Comparison of ENCODE assay signal across 16 cellular contexts in the genomic region with DNA sequence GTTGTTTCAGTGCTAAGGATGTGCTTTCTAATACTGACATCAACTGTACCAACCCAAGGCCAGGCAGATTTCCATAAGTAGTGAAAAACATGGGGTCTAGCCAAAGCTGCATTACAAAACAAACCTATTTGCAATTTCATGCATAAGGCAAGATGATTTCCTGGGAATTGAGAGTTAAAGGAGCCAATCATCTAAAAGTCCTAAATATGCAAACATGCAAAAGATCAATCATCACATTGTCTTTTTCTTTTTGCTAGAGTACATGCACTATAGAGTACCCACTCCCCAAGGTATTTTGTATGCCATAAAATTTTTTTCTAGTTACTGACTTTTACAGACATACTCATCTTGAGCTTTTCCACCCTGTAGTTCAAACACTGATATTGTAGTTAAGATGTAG. TPM values are rescaled to one million over a fixed set of nuclear protein-coding genes. Genes with fewer than 3 reads are reported as not detected.
DNase-seq lines count a peak whose midpoint lies in the region; ATAC-seq and TF ChIP-seq lines count a peak whose summit lies in the region.
"Had no signal": no experiment of that assay in that cellular context is flagged by ENCODE, and none has a peak within 500 bp of the region (broad histone marks: within the 10 kb centered on the region; RNA-seq: fewer than 3 reads in every experiment).

No MANE protein-coding gene starts in this region.

- H2BK120ac ChIP-seq in IMR-90 (ENCODE audit: low read depth, low read length) = no peak overlapping the region

- H3K14ac ChIP-seq in IMR-90 (replicated peaks; ENCODE audit: low read depth, low read length) = no peak overlapping the region

- H3K4ac ChIP-seq in IMR-90 (ENCODE audit: low read depth, low read length) = no peak overlapping the region

- ATAC-seq in GM23338 (no peak), IMR-90 (ENCODE audit: low read depth) (no peak), GM21367 (IDR thresholded peaks at IDR 0.05; ENCODE audit: unreplicated experiment) (no peak), gastrocnemius medialis (no peak)
- ATAC-seq: A549 had no signal

- no peaks in the 10 kb centered on the region for H3F3A ChIP-seq in GM23338 (replicated peaks; ENCODE audit: low read depth)

- dilution Hi-C loops in IMR-90 (cut with HindIII; ENCODE audit: low sequenced_read_pairs, unreplicated experiment) = no loop called here

- no peak overlapping the region for H3K23ac ChIP-seq in IMR-90 (ENCODE audit: low read depth, low read length)

- H3K56ac ChIP-seq in IMR-90 (ENCODE audit: extremely low read depth, insufficient read depth, low read length) = no peak overlapping the region

- H4K20me1 ChIP-seq in GM23338 (replicated peaks; ENCODE audit: insufficient read depth) (peaks cover 3% of the 10 kb centered on the region; the same call in 1 of the 2 replicates), IMR-90 (ENCODE audit: insufficient read depth, low read length) (peaks cover 20% of the 10 kb centered on the region; the same call in 1 of the 2 replicates)
- H4K20me1 ChIP-seq: BLaER1 had no signal

- H4K8ac ChIP-seq in IMR-90 (ENCODE audit: low read depth in 2 of 2, low read length in 2 of 2) = no peak overlapping the region

- no peak overlapping the region for H3K9ac ChIP-seq in IMR-90 (ENCODE audit: low read depth, low read length)
- H3K9ac ChIP-seq: BLaER1 had no signal

- POLR2A ChIA-PET in IMR-90 (lab: Charles Lee; ENCODE audit: unreplicated experiment) = no interaction called here

- H2AFZ ChIP-seq in GM23338 = no peak overlapping the region
- H2AFZ ChIP-seq in IMR-90 (replicated peaks; ENCODE audit: low read length, poor library complexity) = no peak overlapping the region

- no peak overlapping the region for H3K27ac ChIP-seq in GM23338 (ENCODE audit: low read depth)
- no peak overlapping the region for H3K27ac ChIP-seq in IMR-90 (ENCODE audit: insufficient read depth, low read length)
- H3K27ac ChIP-seq in gastrocnemius medialis = no peak overlapping the region
- H3K27ac ChIP-seq: A549, BLaER1 had no signal

- peaks cover 34% of the 10 kb centered on the region for H3K4me1 Mint-ChIP-seq in GM23338
- H3K4me1 Mint-ChIP-seq in activated T-helper 1 cell treated with anti-CD3 and anti-CD28 coated beads, Interleukin-12 subunit alpha, Interleukin-12 subunit beta, Interleukin-2, Interleukin-4 antibody, amounts not matched to agents 30 ng/mL and 10 ng/mL and 1 ng/mL, durations not matched to agents 14 hours and 24 hours and 36 hours (ENCODE audit: low read depth) = peaks cover 36% of the 10 kb centered on the region

- peaks cover 3% of the 10 kb centered on the region; the same call in 1 of the 2 replicates for H3K9me1 ChIP-seq in IMR-90 (ENCODE audit: insufficient read depth, low read length)

- peaks cover 56% of the 10 kb centered on the region; the same call in 2 of the 3 replicates for H3K36me3 Mint-ChIP-seq in GM23338 (ENCODE audit: low read depth)
- H3K36me3 Mint-ChIP-seq in activated T-helper 1 cell treated with anti-CD3 and anti-CD28 coated beads, Interleukin-12 subunit alpha, Interleukin-12 subunit beta, Interleukin-2, Interleukin-4 antibody, amounts not matched to agents 30 ng/mL and 10 ng/mL and 1 ng/mL, durations not matched to agents 14 hours and 24 hours and 36 hours (ENCODE audit: low read depth) = peaks cover 45% of the 10 kb centered on the region

- no peak overlapping the region for H2AK5ac ChIP-seq in IMR-90 (ENCODE audit: low read depth, low read length)

- H4K91ac ChIP-seq in IMR-90 (ENCODE audit: insufficient read depth, low read depth, low read length) = no peak overlapping the region

- H3K4me1 ChIP-seq in GM23338 (ENCODE audit: insufficient read depth) (peaks cover 28% of the 10 kb centered on the region), IMR-90 (ENCODE audit: control insufficient read depth, insufficient read depth, low read length) (peaks cover 2% of the 10 kb centered on the region; the same call in 1 of the 2 replicates), gastrocnemius medialis (peaks cover 0 to 5% of the 10 kb centered on the region in 2 donors)
- H3K4me1 ChIP-seq: BLaER1, Caco-2 had no signal

- H3K9me3 ChIP-seq in IMR-90 (ENCODE audit: control insufficient read depth, insufficient read depth, low read length) = no peaks in the 10 kb centered on the region
- H3K9me3 ChIP-seq in gastrocnemius medialis = no peaks in the 10 kb centered on the region
- H3K9me3 ChIP-seq: A549, BLaER1, Caco-2 had no signal

- no peak for TF ChIP-seq CTCF in GM23338 (conservative IDR thresholded peaks at IDR 0.05; ENCODE audit: low read depth in 2 of 2)
- no peak for TF ChIP-seq CTCF in IMR-90 (conservative IDR thresholded peaks at IDR 0.05; ENCODE audit: low read depth, low read length)
- no peak for TF ChIP-seq CTCF in gastrocnemius medialis (IDR thresholded peaks at IDR 0.05 in 4 of 5, conservative IDR thresholded peaks at IDR 0.05 in 1 of 5)

- peaks cover 2% of the 10 kb centered on the region for H3K27me3 Mint-ChIP-seq in GM23338 (ENCODE audit: insufficient read depth, low read depth, poor library complexity)
- no peaks in the 10 kb centered on the region for H3K27me3 Mint-ChIP-seq in activated T-helper 1 cell treated with anti-CD3 and anti-CD28 coated beads, Interleukin-12 subunit alpha, Interleukin-12 subunit beta, Interleukin-2, Interleukin-4 antibody, amounts not matched to agents 30 ng/mL and 10 ng/mL and 1 ng/mL, durations not matched to agents 14 hours and 24 hours and 36 hours (ENCODE audit: insufficient read depth)
- H3K27me3 Mint-ChIP-seq: CD8-positive, alpha-beta memory T cell had no signal

- BruUV-seq in IMR-90 (replicated peaks; lab: Mats Ljungman, UMichigan) = TSS peak; percentile 11

- H3K9me2 ChIP-seq in GM23338 (ENCODE audit: insufficient read depth) = no peaks in the 10 kb centered on the region

- peak overlapping the region; percentile 18 for H3K4me3 ChIP-seq in GM23338
- no peak overlapping the region for H3K4me3 ChIP-seq in IMR-90 (ENCODE audit: insufficient read depth, low read depth, low read length)
- no peak overlapping the region for H3K4me3 ChIP-seq in gastrocnemius medialis
- H3K4me3 ChIP-seq: A549, BLaER1 had no signal

- H3K27ac Mint-ChIP-seq in GM23338 = peak overlapping the region; percentile 65
- peak overlapping the region; percentile 29 for H3K27ac Mint-ChIP-seq in activated T-helper 1 cell treated with anti-CD3 and anti-CD28 coated beads, Interleukin-12 subunit alpha, Interleukin-12 subunit beta, Interleukin-2, Interleukin-4 antibody, amounts not matched to agents 30 ng/mL and 10 ng/mL and 1 ng/mL, durations not matched to agents 14 hours and 24 hours and 36 hours
- H3K27ac Mint-ChIP-seq: CD8-positive, alpha-beta memory T cell; HFFc6 had no signal

- H2AK9ac ChIP-seq in IMR-90 (replicated peaks; ENCODE audit: low read depth, low read length, poor library complexity) = no peak overlapping the region

- peaks cover 27 to 37% of the 10 kb centered on the region in 2 experiments for H3K79me1 ChIP-seq in IMR-90 (ENCODE audit: low read depth in 1 of 2, low read length in 2 of 2)

- peak overlapping the region; percentile 36 for H3K4me2 ChIP-seq in GM23338
- H3K4me2 ChIP-seq in IMR-90 (ENCODE audit: low read depth, low read length) = no peak overlapping the region
- H3K4me2 ChIP-seq: A549, BLaER1 had no signal

- peaks cover 58% of the 10 kb centered on the region for H3K79me2 ChIP-seq in GM23338 (replicated peaks; ENCODE audit: insufficient read depth)

- no peak overlapping the region for H2BK20ac ChIP-seq in IMR-90 (ENCODE audit: low read depth, low read length)

- no peak for TF ChIP-seq RAD21 in IMR-90 (IDR thresholded peaks at IDR 0.05; ENCODE audit: low read length)

- H3K18ac ChIP-seq in IMR-90 (ENCODE audit: low read depth, low read length) = no peak overlapping the region; the same call in 1 of the 2 replicates

- peaks cover 14% of the 10 kb centered on the region for H3K36me3 ChIP-seq in GM23338 (ENCODE audit: insufficient read depth)
- H3K36me3 ChIP-seq in IMR-90 (ENCODE audit: control insufficient read depth, insufficient read depth, low read length) = peaks cover 12% of the 10 kb centered on the region
- H3K36me3 ChIP-seq in gastrocnemius medialis = peaks cover 0 to 39% of the 10 kb centered on the region in 2 donors

- H2BK15ac ChIP-seq in IMR-90 (ENCODE audit: low read depth, low read length) = no peak overlapping the region

- H3K4me3 Mint-ChIP-seq in GM23338 = peak overlapping the region; percentile 52
- no peak overlapping the region for H3K4me3 Mint-ChIP-seq in activated T-helper 1 cell treated with anti-CD3 and anti-CD28 coated beads, Interleukin-12 subunit alpha, Interleukin-12 subunit beta, Interleukin-2, Interleukin-4 antibody, amounts not matched to agents 30 ng/mL and 10 ng/mL and 1 ng/mL, durations not matched to agents 14 hours and 24 hours and 36 hours
- H3K4me3 Mint-ChIP-seq: CD8-positive, alpha-beta memory T cell; HFFc6 had no signal

- no peaks in the 10 kb centered on the region for H3K9me3 Mint-ChIP-seq in GM23338
- H3K9me3 Mint-ChIP-seq in activated T-helper 1 cell treated with anti-CD3 and anti-CD28 coated beads, Interleukin-12 subunit alpha, Interleukin-12 subunit beta, Interleukin-2, Interleukin-4 antibody, amounts not matched to agents 30 ng/mL and 10 ng/mL and 1 ng/mL, durations not matched to agents 14 hours and 24 hours and 36 hours = no peaks in the 10 kb centered on the region
- H3K9me3 Mint-ChIP-seq: CD8-positive, alpha-beta memory T cell; HFFc6 had no signal

- CTCF ChIA-PET in IMR-90 (lab: Yijun Ruan, JAX) = interaction anchor here (0.7 to 1.0 kb wide), 2 partner anchors 90 to 140 kb away, joined by 3 to 4 read pairs; no protein-coding TSS in a partner anchor

- DNase-seq in GM23338 (ENCODE audit: low spot score) (no peak), IMR-90 (no peak), NCI-H187 treated with DMSO at 0.1 percent for 48 hours (lab: John Stamatoyannopoulos, UW) (no peak), gastrocnemius medialis (no peak)
- no peak for DNase-seq in activated T-helper 1 cell treated with anti-CD3 and anti-CD28 coated beads, Interleukin-12 subunit alpha, Interleukin-12 subunit beta, Interleukin-2, Interleukin-4 antibody, amounts not matched to agents 30 ng/mL and 10 ng/mL and 1 ng/mL, durations not matched to agents 14 hours and 24 hours and 36 hours (ENCODE audit: low spot score)
- DNase-seq: AML-193; Caco-2; CD8-positive, alpha-beta memory T cell; DMS53; GF-D8; GOT3; HCEC 1CT; HFFc6 had no signal

- no peak overlapping the region for H4K5ac ChIP-seq in IMR-90 (ENCODE audit: low read depth, low read length)

- in situ Hi-C loops in IMR-90 (cut with MboI; ENCODE audit: low sequenced_read_pairs) (no loop called here), gastrocnemius medialis (cut with MboI; ENCODE audit: low sequenced_read_pairs in 4 of 4) (loop anchor here in 2 of 4 donors (5.0 to 10.0 kb wide), 2 partner anchors 155 to 162 kb away; no protein-coding TSS in a partner anchor)

- H2BK5ac ChIP-seq in IMR-90 (ENCODE audit: low read depth, low read length, poor library complexity, severe bottlenecking) = no peak overlapping the region

- TF ChIP-seq POLR2A in IMR-90 (IDR thresholded peaks at IDR 0.05; ENCODE audit: low read depth, low read length) (no peak), gastrocnemius medialis (IDR thresholded peaks at IDR 0.05) (no peak)

- intact Hi-C loops in IMR-90 (cut with micrococcal nuclease) = loop anchor here (5.0 kb wide), 2 partner anchors 162 to 263 kb away; no protein-coding TSS in a partner anchor
- intact Hi-C loops in activated T-helper 1 cell treated with anti-CD3 and anti-CD28 coated beads, Interleukin-12 subunit alpha, Interleukin-12 subunit beta, Interleukin-2, Interleukin-4 antibody, amounts not matched to agents 30 ng/mL and 10 ng/mL and 1 ng/mL, durations not matched to agents 14 hours and 24 hours and 36 hours (cut with micrococcal nuclease) = loop anchor here (2.0 kb wide), 2 partner anchors 43 to 143 kb away; no protein-coding TSS in a partner anchor
- intact Hi-C loops in gastrocnemius medialis (cut with DNase I; ENCODE audit: low total_unique reads) = loop anchor here (2.0 to 5.0 kb wide), 2 partner anchors 87 to 161 kb away; partner anchors contain the start of gene GALM

- no peaks in the 10 kb centered on the region for H3K27me3 ChIP-seq in GM23338 (ENCODE audit: insufficient read depth)
- H3K27me3 ChIP-seq in IMR-90 (ENCODE audit: control insufficient read depth, insufficient read depth, low read length) = no peaks in the 10 kb centered on the region
- no peaks in the 10 kb centered on the region for H3K27me3 ChIP-seq in gastrocnemius medialis
- H3K27me3 ChIP-seq: BLaER1 had no signal

RNA-seq across cellular contexts. Expression of gene HNRNPLL, which starts 22.5 kb away (rescaled TPM):
- total RNA-seq in GM23338 (2014; rRNA removed; shearing (Covaris generic)) = 53.4 and 61.9 TPM in 2 replicates
- 42.2 and 42.5 TPM in 2 replicates for polyA plus RNA-seq in GM23338 (2016; fragmentation: Nextera tagmentation; extraction: Ambion mirVana)
- total RNA-seq in IMR-90 (2012; rRNA removed) = 49.2 and 53.1 TPM in 2 replicates
- polyA plus RNA-seq in IMR-90 (2012; rRNA removed) = 20.2 and 23.7 TPM in 2 replicates
- 9.2 and 12.6 TPM in 2 replicates for polyA plus RNA-seq in IMR-90 (2012; cell fraction: cytosol; rRNA removed)
- 7.9 and 36.5 TPM in 2 replicates for polyA plus RNA-seq in IMR-90 (2012; cell fraction: nucleus; rRNA removed; ENCODE audit: low replicate concordance)
- 85.8 and 91.5 TPM in 2 replicates for total RNA-seq in activated T-helper 1 cell treated with anti-CD3 and anti-CD28 coated beads, Interleukin-12 subunit alpha, Interleukin-12 subunit beta, Interleukin-2, Interleukin-4 antibody, amounts not matched to agents 30 ng/mL and 10 ng/mL and 1 ng/mL, durations not matched to agents 14 hours and 24 hours and 36 hours
- 10 to 100 TPM; 20.0 to 42.9 (median 21.9) TPM for total RNA-seq in gastrocnemius medialis
